Comparison of ENCODE assay signal across 14 cellular contexts in genomic region chr5:146313027-146313426, GRCh38. TPM values are rescaled to one million over a fixed set of nuclear protein-coding genes. Genes with fewer than 3 reads are reported as not detected.
DNase-seq lines count a peak whose midpoint lies in the region; ATAC-seq and TF ChIP-seq lines count a peak whose summit lies in the region.
"Had no signal": no experiment of that assay in that cellular context is flagged by ENCODE, and none has a peak within 500 bp of the region (broad histone marks: within the 10 kb centered on the region; RNA-seq: fewer than 3 reads in every experiment).

No MANE protein-coding gene starts in this region.

- no peaks in the 10 kb centered on the region for H3K36me3 Mint-ChIP-seq in memory B cell

- H3K27me3 Mint-ChIP-seq in memory B cell: peaks cover 15% of the 10 kb centered on the region

- ATAC-seq in memory B cell (ENCODE audit: low read depth) (peak; percentile 62), left lobe of liver (no peak), GM21515 (IDR thresholded peaks at IDR 0.05; ENCODE audit: unreplicated experiment) (no peak), HG03571 (IDR thresholded peaks at IDR 0.05; ENCODE audit: unreplicated experiment) (no peak)
- ATAC-seq: naive thymus-derived CD8-positive, alpha-beta T cell had no signal

- intact Hi-C loops in posterior vena cava (cut with DNase I): no loop called here

- H3K4me1 Mint-ChIP-seq in memory B cell: peaks cover 4% of the 10 kb centered on the region

- no peak for TF ChIP-seq CTCF in GM12865 (IDR thresholded peaks at IDR 0.05; ENCODE audit: insufficient read depth, low read depth, low read length, missing control alignments)

- in situ Hi-C loops in KBM-7 (cut with MboI; ENCODE audit: low pct_unique_long_range_greater_than_20kb, low sequenced_read_pairs): no loop called here

- H3K9me3 Mint-ChIP-seq in memory B cell: no peaks in the 10 kb centered on the region
- H3K9me3 Mint-ChIP-seq: activated naive CD4-positive, alpha-beta T cell treated with anti-CD3 and anti-CD28 coated beads for 36 hours had no signal

- DNase-seq in GM12865 (ENCODE audit: low read depth) (peak; percentile 25), KBM-7 (peak; percentile 79), SIG-M5 (lab: John Stamatoyannopoulos, UW) (peak; percentile 9), memory B cell (ENCODE audit: low spot score in 2 of 2) (no peak), left lobe of liver (ENCODE audit: low spot score) (no peak), posterior vena cava (ENCODE audit: low spot score) (no peak)
- DNase-seq: activated naive CD4-positive, alpha-beta T cell treated with anti-CD3 and anti-CD28 coated beads for 36 hours; brain microvascular endothelial cell; naive thymus-derived CD8-positive, alpha-beta T cell; NCI-H187; NCI-H69; SHP77 treated with DMSO at 0.1 percent for 48 hours had no signal

- no peak overlapping the region for H3K27ac Mint-ChIP-seq in memory B cell
- H3K27ac Mint-ChIP-seq: activated naive CD4-positive, alpha-beta T cell treated with anti-CD3 and anti-CD28 coated beads for 36 hours had no signal

- H3K4me3 ChIP-seq in GM12865 (ENCODE audit: low read depth, low read length): no peak overlapping the region

- H3K4me3 Mint-ChIP-seq in memory B cell: no peak overlapping the region
- H3K4me3 Mint-ChIP-seq: activated naive CD4-positive, alpha-beta T cell treated with anti-CD3 and anti-CD28 coated beads for 36 hours; naive thymus-derived CD8-positive, alpha-beta T cell had no signal

RNA-seq across cellular contexts. Expression of gene POU4F3, which starts 25.6 kb away (rescaled TPM):
- total RNA-seq in left lobe of liver (not detected), posterior vena cava (under 1 TPM in 1 of 2 donors, not detected in 1; 0.10 TPM)
- total RNA-seq: activated naive CD4-positive, alpha-beta T cell treated with anti-CD3 and anti-CD28 coated beads for 36 hours had no signal

Comparison
In these comparisons a context has a peak if more than half of its experiments do, and no peak if none do; other contexts are left out.
1. DNase-seq: peak in GM12865 (single experiment), KBM-7 (single experiment) and SIG-M5 (single experiment); none in memory B cell (0 of 2), left lobe of liver (single experiment) and posterior vena cava (single experiment).